In the genomic region with DNA sequence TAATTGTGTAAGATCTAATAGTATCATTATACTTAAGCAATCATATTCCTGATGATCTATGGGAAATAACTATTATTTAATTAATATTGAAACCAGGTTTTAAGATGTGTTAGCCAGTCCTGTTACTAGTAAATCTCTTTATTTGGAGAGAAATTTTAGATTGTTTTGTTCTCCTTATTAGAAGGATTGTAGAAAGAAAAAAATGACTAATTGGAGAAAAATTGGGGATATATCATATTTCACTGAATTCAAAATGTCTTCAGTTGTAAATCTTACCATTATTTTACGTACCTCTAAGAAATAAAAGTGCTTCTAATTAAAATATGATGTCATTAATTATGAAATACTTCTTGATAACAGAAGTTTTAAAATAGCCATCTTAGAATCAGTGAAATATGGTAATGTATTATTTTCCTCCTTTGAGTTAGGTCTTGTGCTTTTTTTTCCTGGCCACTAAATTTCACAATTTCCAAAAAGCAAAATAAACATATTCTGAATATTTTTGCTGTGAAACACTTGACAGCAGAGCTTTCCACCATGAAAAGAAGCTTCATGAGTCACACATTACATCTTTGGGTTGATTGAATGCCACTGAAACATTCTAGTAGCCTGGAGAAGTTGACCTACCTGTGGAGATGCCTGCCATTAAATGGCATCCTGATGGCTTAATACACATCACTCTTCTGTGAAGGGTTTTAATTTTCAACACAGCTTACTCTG, we compare ENCODE assay signal across 13 cellular contexts. TPM values are rescaled to one million over a fixed set of nuclear protein-coding genes. Genes with fewer than 3 reads are reported as not detected.
DNase-seq lines count a peak whose midpoint lies in the region; ATAC-seq, FAIRE-seq and TF ChIP-seq lines count a peak whose summit lies in the region.
"Had no signal": no experiment of that assay in that cellular context is flagged by ENCODE, and none has a peak within 500 bp of the region (broad histone marks: within the 10 kb centered on the region; RNA-seq: fewer than 3 reads in every experiment).

No MANE protein-coding gene starts in this region.

- H3K9ac ChIP-seq in K562 (ENCODE audit: insufficient read depth in 1 of 2, low read depth in 2 of 2, low read length in 2 of 2), result no peak overlapping the region
- H3K9ac ChIP-seq: neural progenitor cell had no signal

- TF ChIP-seq CTCF in K562 (IDR thresholded peaks at IDR 0.05 in 2 of 3, conservative IDR thresholded peaks at IDR 0.05 in 1 of 3; ENCODE audit: insufficient read depth in 2 of 3, low read depth in 1 of 3, low read length in 3 of 3), result no peak

- no peak for FAIRE-seq in K562 (lab: Jason Lieb, UNC)

- no peak for TF ChIP-seq EP300 in K562 (IDR thresholded peaks at IDR 0.05; ENCODE audit: low read length)

- BruUV-seq in K562 (replicated peaks; lab: Mats Ljungman, UMichigan), result no TSS peak

- H3K36me3 ChIP-seq in CD8-positive, alpha-beta memory T cell (ENCODE audit: insufficient read depth, low read length), result peaks cover 33% of the 10 kb centered on the region
- no peaks in the 10 kb centered on the region for H3K36me3 ChIP-seq in K562 (ENCODE audit: control insufficient read depth, insufficient read depth, low read length)
- H3K36me3 ChIP-seq: neural progenitor cell had no signal

- no peak overlapping the region for H3K4me3 ChIP-seq in CD8-positive, alpha-beta memory T cell (ENCODE audit: low read length)
- H3K4me3 ChIP-seq in K562, result no peak overlapping the region
- H3K4me3 ChIP-seq: neural progenitor cell had no signal

- H3K27me3 Mint-ChIP-seq in CD8-positive, alpha-beta memory T cell, result no peaks in the 10 kb centered on the region
- H3K27me3 Mint-ChIP-seq in IgD-negative memory B cell (no peaks in the 10 kb centered on the region), memory B cell (no peaks in the 10 kb centered on the region), immature natural killer cell (ENCODE audit: low read depth in 3 of 3) (peaks cover 0 to 9% (median 8%) of the 10 kb centered on the region in 3 donors)

- H3K4me1 ChIP-seq in CD8-positive, alpha-beta memory T cell (ENCODE audit: insufficient read depth, low read length), result peaks cover 45% of the 10 kb centered on the region
- no peaks in the 10 kb centered on the region for H3K4me1 ChIP-seq in K562 (replicated peaks in 1 of 2; ENCODE audit: control insufficient read depth in 2 of 2, insufficient read depth in 2 of 2, low read length in 2 of 2)

- no peak overlapping the region for H3K4me2 ChIP-seq in K562 (ENCODE audit: insufficient read depth, low read length)
- H3K4me2 ChIP-seq: neural progenitor cell had no signal

- no peak for TF ChIP-seq POLR2A in K562 (conservative IDR thresholded peaks at IDR 0.05)

- no peaks in the 10 kb centered on the region for H3K27me3 ChIP-seq in CD8-positive, alpha-beta memory T cell (ENCODE audit: insufficient read depth, low read length, poor library complexity, severe bottlenecking)
- no peaks in the 10 kb centered on the region; a peak in 2 of 5 replicates for H3K27me3 ChIP-seq in K562 (ENCODE audit: control insufficient read depth in 2 of 2, insufficient read depth in 2 of 2, low read length in 2 of 2)

- no peaks in the 10 kb centered on the region for H3K9me1 ChIP-seq in K562 (ENCODE audit: control insufficient read depth, insufficient read depth, low read length)

- H3K4me1 Mint-ChIP-seq in CD8-positive, alpha-beta memory T cell, result peaks cover 45 to 81% (median 73%) of the 10 kb centered on the region in 3 donors
- H3K4me1 Mint-ChIP-seq in IgD-negative memory B cell (peaks cover 17 to 36% (median 35%) of the 10 kb centered on the region in 3 donors), memory B cell (peaks cover 33% of the 10 kb centered on the region), immature natural killer cell (peaks cover 38 to 41% of the 10 kb centered on the region in 2 donors)

- ATAC-seq in K562 (no peak), memory B cell (ENCODE audit: low read depth) (no peak), HG02938 (IDR thresholded peaks at IDR 0.05; ENCODE audit: unreplicated experiment) (no peak)
- ATAC-seq: left ventricle myocardium superior had no signal

- intact Hi-C loops in K562 (cut with micrococcal nuclease), result no loop called here

- H3K27ac ChIP-seq in CD8-positive, alpha-beta memory T cell (ENCODE audit: low read depth, low read length), result no peak overlapping the region
- no peak overlapping the region for H3K27ac ChIP-seq in K562 (ENCODE audit: extremely low read depth, low read depth, low read length)
- H3K27ac ChIP-seq: neural progenitor cell had no signal

- peaks cover 0 to 83% (median 23%) of the 10 kb centered on the region in 3 donors for H3K36me3 Mint-ChIP-seq in CD8-positive, alpha-beta memory T cell
- peaks cover 7% of the 10 kb centered on the region for H3K36me3 Mint-ChIP-seq in IgD-negative memory B cell
- H3K36me3 Mint-ChIP-seq in memory B cell, result peaks cover 42% of the 10 kb centered on the region
- peaks cover 4 to 10% (median 7%) of the 10 kb centered on the region in 3 donors for H3K36me3 Mint-ChIP-seq in immature natural killer cell
- H3K36me3 Mint-ChIP-seq: neural progenitor cell had no signal

- no peak for TF ChIP-seq RAD21 in K562 (CRISPR knock-in tag; conservative IDR thresholded peaks at IDR 0.05 in 1 of 2, IDR thresholded peaks at IDR 0.05 in 1 of 2)

- no peaks in the 10 kb centered on the region for H4K20me1 ChIP-seq in K562 (replicated peaks; ENCODE audit: control insufficient read depth, insufficient read depth, low read length)

- H3K9me3 Mint-ChIP-seq in CD8-positive, alpha-beta memory T cell, result no peaks in the 10 kb centered on the region
- H3K9me3 Mint-ChIP-seq in IgD-negative memory B cell (no peaks in the 10 kb centered on the region), memory B cell (no peaks in the 10 kb centered on the region), immature natural killer cell (no peaks in the 10 kb centered on the region)
- H3K9me3 Mint-ChIP-seq: neural progenitor cell had no signal

- H3K79me2 ChIP-seq in K562 (ENCODE audit: control insufficient read depth, insufficient read depth, low read length), result no peaks in the 10 kb centered on the region

- H3K27ac Mint-ChIP-seq in CD8-positive, alpha-beta memory T cell, result peak overlapping the region in 7 of 8 donors; percentile 40 to 93 (median 66)
- peak overlapping the region in 2 of 3 donors; percentile 63 to 82 for H3K27ac Mint-ChIP-seq in IgD-negative memory B cell
- H3K27ac Mint-ChIP-seq in memory B cell, result peak overlapping the region; percentile 81
- H3K27ac Mint-ChIP-seq in immature natural killer cell, result peak overlapping the region in 1 of 6 donors; percentile 36
- H3K27ac Mint-ChIP-seq: neural progenitor cell had no signal

- H3K9me3 ChIP-seq in CD8-positive, alpha-beta memory T cell (ENCODE audit: low read length), result no peaks in the 10 kb centered on the region
- no peaks in the 10 kb centered on the region for H3K9me3 ChIP-seq in K562 (replicated peaks; ENCODE audit: control insufficient read depth, insufficient read depth, low read depth, low read length)

- DNase-seq in CD8-positive, alpha-beta memory T cell, result no peak
- no peak for DNase-seq in K562 (ENCODE audit: extremely low read depth in 1 of 4, low spot score in 3 of 4)
- no peak for DNase-seq in memory B cell (ENCODE audit: low spot score in 2 of 2)
- no peak for DNase-seq in NCI-H1048 (lab: John Stamatoyannopoulos, UW)
- DNase-seq in immature natural killer cell, result no peak
- no peak for DNase-seq in T-helper 9 cell
- DNase-seq: foreskin melanocyte, left ventricle myocardium superior, NCI-H1092, NCI-H774 had no signal

- WGBS in K562 (ENCODE audit: insufficient coverage, low coverage, missing lambda C conversion rate), result 12% methylated on average over 1 of the region's 1 CpG

- in situ Hi-C loops in K562 (cut with MboI), result no loop called here

- peak overlapping the region in 2 of 7 donors; percentile 29 to 44 for H3K4me3 Mint-ChIP-seq in CD8-positive, alpha-beta memory T cell
- peak overlapping the region in 3 of 4 donors; percentile 40 to 72 (median 67) for H3K4me3 Mint-ChIP-seq in IgD-negative memory B cell
- H3K4me3 Mint-ChIP-seq in memory B cell, result no peak overlapping the region
- no peak overlapping the region for H3K4me3 Mint-ChIP-seq in immature natural killer cell
- H3K4me3 Mint-ChIP-seq: neural progenitor cell had no signal

- 0 out of 2 replicates have a peak overlapping the region, but pooled peaks have one; percentile 27 for H2AFZ ChIP-seq in K562 (ENCODE audit: low read depth, low read length)
- H2AFZ ChIP-seq: neural progenitor cell had no signal

- CTCF ChIA-PET in CD8-positive, alpha-beta memory T cell (lab: Charles Lee), result interaction anchor here (2.1 kb wide), 1 partner anchor 30 kb away, joined by 11 read pairs; no protein-coding TSS in a partner anchor
- CTCF ChIA-PET in K562 (lab: Yijun Ruan, JAX; ENCODE audit: low intra/inter-chr PET ratio), result no interaction called here

- POLR2A ChIA-PET in CD8-positive, alpha-beta memory T cell (lab: Charles Lee), result no interaction called here
- POLR2A ChIA-PET in K562 (lab: Yijun Ruan, JAX), result no interaction called here

RNA-seq across cellular contexts. Expression of a gene that starts 6.4 kb away (rescaled TPM):
- total RNA-seq in CD8-positive, alpha-beta memory T cell, result 100 to 1,000 TPM; 191 to 199 TPM
- polyA plus RNA-seq in CD8-positive, alpha-beta memory T cell, result 36.7 TPM
- 158 TPM for polyA plus RNA-seq in IgD-negative memory B cell
- 0.09 and 0.16 TPM in 2 replicates for total RNA-seq in K562 (2011; cell fraction: chromatin; rRNA removed; ENCODE audit: low replicate concordance)
- total RNA-seq in K562 (2011; cell fraction: nucleolus; rRNA removed), result not detected in 2 replicates
- 0.07 and 0.15 TPM in 2 replicates for total RNA-seq in K562 (2011; cell fraction: nucleoplasm; rRNA removed)
- 0.16 and 0.18 TPM in 2 replicates for total RNA-seq in K562 (2014; rRNA removed)
- total RNA-seq in K562 (2014; rRNA removed; fragmentation: Illumina TruSeq; extraction: Trizol), result 0.25 and 0.26 TPM in 2 replicates
- total RNA-seq in K562 (2015; rRNA removed; fragmentation: Illumina TruSeq; extraction: Trizol), result 0.11 and 0.19 TPM in 2 replicates
- 0.42 and 0.58 TPM in 2 replicates for total RNA-seq in K562 (2021)
- 0.16 and 0.20 TPM in 2 replicates for polyA plus RNA-seq in K562 (2011; rRNA removed)
- 0.04 TPM in 1 of 2 replicates, not detected in the other for polyA plus RNA-seq in K562 (2011; cell fraction: cytosol; rRNA removed)
- polyA plus RNA-seq in K562 (2011; cell fraction: nucleus; rRNA removed), result 0.04 and 0.10 TPM in 2 replicates
- polyA plus RNA-seq in K562 (2012), result 0.18 and 0.54 TPM in 2 replicates
- polyA plus RNA-seq in K562 (2014; fragmentation: Illumina TruSeq; extraction: Trizol), result 0.21 and 0.27 TPM in 2 replicates
- under 1 TPM; 0.08 to 0.11 TPM for polyA plus RNA-seq in K562 (2014; fragmentation: Nextera tagmentation; extraction: Ambion mirVana)
- 0.13 and 2.3 TPM in 2 replicates for polyA plus RNA-seq in K562 (2014; rRNA removed)
- 0.07 and 0.12 TPM in 2 replicates for polyA minus RNA-seq in K562 (2011; rRNA and poly(A)+ RNA removed)
- not detected in 2 replicates for polyA minus RNA-seq in K562 (2011; cell fraction: cytosol; rRNA and poly(A)+ RNA removed)
- 0.22 and 0.27 TPM in 2 replicates for polyA minus RNA-seq in K562 (2011; cell fraction: nucleus; rRNA and poly(A)+ RNA removed)
- polyA plus RNA-seq in immature natural killer cell, result 1 to 10 TPM; 5.0 to 7.1 (median 5.5) TPM

RNA-seq across cellular contexts. Expression of a gene that starts 23.3 kb away (rescaled TPM):
- 10 to 100 TPM; 40.3 to 42.8 TPM for total RNA-seq in CD8-positive, alpha-beta memory T cell
- 35.2 TPM for polyA plus RNA-seq in CD8-positive, alpha-beta memory T cell
- 28.4 TPM for polyA plus RNA-seq in IgD-negative memory B cell
- total RNA-seq in K562 (2011; cell fraction: chromatin; rRNA removed; ENCODE audit: low replicate concordance), result 35.5 and 77.2 TPM in 2 replicates
- 22.5 and 23.8 TPM in 2 replicates for total RNA-seq in K562 (2011; cell fraction: nucleolus; rRNA removed)
- 38.9 and 43.3 TPM in 2 replicates for total RNA-seq in K562 (2011; cell fraction: nucleoplasm; rRNA removed)
- 18.3 and 20.6 TPM in 2 replicates for total RNA-seq in K562 (2014; rRNA removed)
- 35.6 and 39.0 TPM in 2 replicates for total RNA-seq in K562 (2014; rRNA removed; fragmentation: Illumina TruSeq; extraction: Trizol)
- total RNA-seq in K562 (2015; rRNA removed; fragmentation: Illumina TruSeq; extraction: Trizol), result 34.2 and 35.1 TPM in 2 replicates
- 19.9 and 24.7 TPM in 2 replicates for total RNA-seq in K562 (2021)
- polyA plus RNA-seq in K562 (2011; rRNA removed), result 45.9 and 52.2 TPM in 2 replicates
- 17.0 and 35.4 TPM in 2 replicates for polyA plus RNA-seq in K562 (2011; cell fraction: cytosol; rRNA removed)
- 34.8 and 61.2 TPM in 2 replicates for polyA plus RNA-seq in K562 (2011; cell fraction: nucleus; rRNA removed)
- 19.6 and 23.2 TPM in 2 replicates for polyA plus RNA-seq in K562 (2012)
- 25.3 and 27.1 TPM in 2 replicates for polyA plus RNA-seq in K562 (2014; fragmentation: Illumina TruSeq; extraction: Trizol)
- 10 to 100 TPM; 14.3 to 20.7 TPM for polyA plus RNA-seq in K562 (2014; fragmentation: Nextera tagmentation; extraction: Ambion mirVana)
- polyA plus RNA-seq in K562 (2014; rRNA removed), result 17.1 and 17.9 TPM in 2 replicates
- 51.8 and 76.0 TPM in 2 replicates for polyA minus RNA-seq in K562 (2011; rRNA and poly(A)+ RNA removed)
- 10.3 and 15.7 TPM in 2 replicates for polyA minus RNA-seq in K562 (2011; cell fraction: cytosol; rRNA and poly(A)+ RNA removed)
- polyA minus RNA-seq in K562 (2011; cell fraction: nucleus; rRNA and poly(A)+ RNA removed), result 36.6 and 80.8 TPM in 2 replicates
- 10 to 100 TPM; 30.8 to 44.5 (median 35.4) TPM for polyA plus RNA-seq in immature natural killer cell

Comparison
In these comparisons a context has a peak if more than half of its experiments do, and no peak if none do; other contexts are left out.
1. H3K4me3 Mint-ChIP-seq: peak in IgD-negative memory B cell (3 of 4); none in memory B cell (single experiment) and immature natural killer cell (0 of 5).